Comparison of ENCODE assay signal across 25 cellular contexts in genomic region chr9:111805262-111805661, GRCh38. TPM values are rescaled to one million over a fixed set of nuclear protein-coding genes. Genes with fewer than 3 reads are reported as not detected.
A peak's percentile ranks its signal among the peaks of the same experiment; 100 is the strongest.
DNase-seq lines count a peak whose midpoint lies in the region; ATAC-seq lines count a peak whose summit lies in the region.
"Had no signal": no experiment of that assay in that cellular context is flagged by ENCODE, and none has a peak within 500 bp of the region (broad histone marks: within the 10 kb centered on the region; RNA-seq: fewer than 3 reads in every experiment).

No MANE protein-coding gene starts in this region.

- H3K27me3 Mint-ChIP-seq in activated T-cell treated with anti-CD3 and anti-CD28 coated beads, Interleukin-2, amount 50 U/mL, for 24 hours, result no peaks in the 10 kb centered on the region
- no peaks in the 10 kb centered on the region for H3K27me3 Mint-ChIP-seq in stimulated activated naive CD8-positive, alpha-beta T cell treated with anti-CD3 and anti-CD28 coated beads, Interleukin-15, amount 100 ng/mL, for 72 hours

- peak overlapping the region; percentile 55 for H3K27ac ChIP-seq in SJSA1
- peak overlapping the region; percentile 98 for H3K27ac ChIP-seq in epithelial cell of prostate
- H3K27ac ChIP-seq: psoas muscle had no signal

- no peaks in the 10 kb centered on the region for H3K27me3 ChIP-seq in SJSA1 (replicated peaks)

- no peak for ATAC-seq in stimulated activated naive CD8-positive, alpha-beta T cell treated with anti-CD3 and anti-CD28 coated beads, Interleukin-15, amount 100 ng/mL, for 72 hours
- ATAC-seq in esophagus mucosa (no peak), GM18502 (IDR thresholded peaks at IDR 0.05; ENCODE audit: poor library complexity, unreplicated experiment) (no peak), HG03097 (IDR thresholded peaks at IDR 0.05; ENCODE audit: low FRiP score, unreplicated experiment) (no peak)
- ATAC-seq: psoas muscle had no signal

- H3K36me3 ChIP-seq in SJSA1, result no peaks in the 10 kb centered on the region

- H3K36me3 Mint-ChIP-seq in activated T-cell treated with anti-CD3 and anti-CD28 coated beads, Interleukin-2, amount 50 U/mL, for 24 hours (ENCODE audit: low read depth), result no peaks in the 10 kb centered on the region

- peak overlapping the region; percentile 74 for H3K27ac Mint-ChIP-seq in activated T-cell treated with anti-CD3 and anti-CD28 coated beads, Interleukin-2, amount 50 U/mL, for 24 hours
- peak overlapping the region in 1 of 2 donors; percentile 69 for H3K27ac Mint-ChIP-seq in stimulated activated naive CD8-positive, alpha-beta T cell treated with anti-CD3 and anti-CD28 coated beads, Interleukin-15, amount 100 ng/mL, for 72 hours

- H3K4me3 ChIP-seq in SJSA1, result no peak overlapping the region
- H3K4me3 ChIP-seq: psoas muscle had no signal

- H3K9me3 ChIP-seq in SJSA1 (replicated peaks), result no peaks in the 10 kb centered on the region
- H3K9me3 ChIP-seq: psoas muscle had no signal

- peaks cover 42% of the 10 kb centered on the region for H3K4me1 Mint-ChIP-seq in activated T-cell treated with anti-CD3 and anti-CD28 coated beads, Interleukin-2, amount 50 U/mL, for 24 hours (ENCODE audit: low read depth)
- peaks cover 32% of the 10 kb centered on the region for H3K4me1 Mint-ChIP-seq in stimulated activated naive CD8-positive, alpha-beta T cell treated with anti-CD3 and anti-CD28 coated beads, Interleukin-15, amount 100 ng/mL, for 72 hours

- H3K4me3 Mint-ChIP-seq in activated T-cell treated with anti-CD3 and anti-CD28 coated beads, Interleukin-2, amount 50 U/mL, for 24 hours, result no peak overlapping the region
- peak overlapping the region; percentile 28 for H3K4me3 Mint-ChIP-seq in stimulated activated naive CD8-positive, alpha-beta T cell treated with anti-CD3 and anti-CD28 coated beads, Interleukin-15, amount 100 ng/mL, for 72 hours
- H3K4me3 Mint-ChIP-seq: activated T-cell treated with anti-CD3 and anti-CD28 coated beads, Interleukin-2, amount 50 U/mL, for 4 hours had no signal

- H3K9me3 Mint-ChIP-seq in activated T-cell treated with anti-CD3 and anti-CD28 coated beads, Interleukin-2, amount 50 U/mL, for 24 hours, result peaks cover 2% of the 10 kb centered on the region
- no peaks in the 10 kb centered on the region for H3K9me3 Mint-ChIP-seq in stimulated activated naive CD8-positive, alpha-beta T cell treated with anti-CD3 and anti-CD28 coated beads, Interleukin-15, amount 100 ng/mL, for 72 hours
- H3K9me3 Mint-ChIP-seq: activated T-cell treated with anti-CD3 and anti-CD28 coated beads, Interleukin-2, amount 50 U/mL, for 4 hours had no signal

- H3K4me1 ChIP-seq in SJSA1 (replicated peaks), result peaks cover 14% of the 10 kb centered on the region
- H3K4me1 ChIP-seq: psoas muscle had no signal

- DNase-seq in activated T-cell treated with anti-CD3 and anti-CD28 coated beads, Interleukin-2, amount 50 U/mL, for 24 hours, result no peak
- DNase-seq in activated T-cell treated with anti-CD3 and anti-CD28 coated beads for 4 hours (no peak), SJSA1 (ENCODE audit: low read depth in 1 of 2, low spot score in 2 of 2) (no peak), epithelial cell of prostate (ENCODE audit: low read depth, low spot score) (no peak)
- no peak for DNase-seq in stimulated activated naive CD8-positive, alpha-beta T cell treated with anti-CD3 and anti-CD28 coated beads, Interleukin-15, amount 100 ng/mL, for 72 hours
- DNase-seq: activated CD4-positive, CD25-positive, alpha-beta regulatory T cell treated with anti-CD3 and anti-CD28 coated beads, Interleukin-2, amount 50 U/mL, for 72 hours; activated CD8-positive, alpha-beta memory T cell treated with anti-CD3 and anti-CD28 coated beads for 24 hours; activated naive CD4-positive, alpha-beta T cell treated with Interleukin-2 at 50 U/mL for 16 hours; activated T-cell treated with anti-CD3 and anti-CD28 coated beads, Interleukin-2, amount 50 U/mL, for 4 hours; aorta; central memory CD4-positive, alpha-beta T cell; DMS79; kidney glomerular epithelial cell; NCI-H1092 treated with DMSO at 0.1 percent for 48 hours; NCI-H2029; NCI-H2227 treated with DMSO at 0.1 percent for 48 hours; psoas muscle; SHP77; stimulated activated CD4-positive, alpha-beta T cell treated with anti-CD3 and anti-CD28 coated beads, Interleukin-1b, Interleukin-23, amount 100 ng/mL, for 48 hours had no signal

RNA-seq across cellular contexts. Expression of gene SHOC1, which starts 10.5 kb away (rescaled TPM):
- total RNA-seq in SJSA1 (2014; rRNA removed; shearing (Covaris generic)), result not detected in 2 replicates
- 0.56 TPM for total RNA-seq in esophagus mucosa
- total RNA-seq: activated T-cell treated with anti-CD3 and anti-CD28 coated beads, Interleukin-2, amount 50 U/mL, for 4 hours; dermis blood vessel endothelial cell; skeletal muscle tissue; temporal lobe had no signal
